ENCODE assay signal across 1 cellular context in genomic region chr7:22681852-22682657, GRCh38.
TF ChIP-seq lines count a peak whose summit lies in the region.

No MANE protein-coding gene starts in this region.

TF ChIP-seq in K562, 482 proteins besides CTCF, POLR2A, EP300 and RAD21 (continued from another document and continues in another):
- TF ChIP-seq KLF1 (tag; IDR thresholded peaks at IDR 0.05): peak; percentile 74; the same call in 1 of the 2 replicates
- TF ChIP-seq FOXK1 (CRISPR knock-in tag; IDR thresholded peaks at IDR 0.05; ENCODE audit: borderline replicate concordance): no peak
- TF ChIP-seq SP1 (CRISPR knock-in tag; IDR thresholded peaks at IDR 0.05): peak; percentile 45; the same call in 1 of the 2 replicates
- TF ChIP-seq POLR2AphosphoS2 (IDR thresholded peaks at IDR 0.05; ENCODE audit: low read length): no peak
- no peak for TF ChIP-seq STAT5B (CRISPR knock-in tag; IDR thresholded peaks at IDR 0.05)
- TF ChIP-seq CEBPG (CRISPR knock-in tag; IDR thresholded peaks at IDR 0.05): peak; percentile 95
- peak; percentile 98 to 99 for TF ChIP-seq CEBPG (tag; conservative IDR thresholded peaks at IDR 0.05 in 1 of 2, IDR thresholded peaks at IDR 0.05 in 1 of 2)
- TF ChIP-seq MEF2A (IDR thresholded peaks at IDR 0.05; ENCODE audit: control insufficient read depth, low read depth, low read length): no peak
- no peak for TF ChIP-seq TGIF2 (CRISPR knock-in tag; IDR thresholded peaks at IDR 0.05)
- TF ChIP-seq EHMT2 (IDR thresholded peaks at IDR 0.05): peak; percentile 86; the same call in 1 of the 2 replicates
- TF ChIP-seq HDAC1 (IDR thresholded peaks at IDR 0.05): peak in 1 of 2 experiments; percentile 71; a peak in 2 of 4 replicates
- TF ChIP-seq FOXK2 (conservative IDR thresholded peaks at IDR 0.05 in 1 of 2, IDR thresholded peaks at IDR 0.05 in 1 of 2; ENCODE audit: low read depth in 2 of 2): 0 out of 4 replicates have a peak, but pooled peaks of 1 of the 2 experiments have one; percentile 18
- TF ChIP-seq ZNF76 (CRISPR knock-in tag; IDR thresholded peaks at IDR 0.05; ENCODE audit: borderline replicate concordance): 0 out of 2 replicates have a peak, but pooled peaks have one; percentile 3
- TF ChIP-seq ZMIZ1 (IDR thresholded peaks at IDR 0.05; ENCODE audit: low read depth in 2 of 2, low read length in 2 of 2): 0 out of 4 replicates have a peak, but pooled peaks of 1 of the 2 experiments have one; percentile 15
- TF ChIP-seq MTA1 (IDR thresholded peaks at IDR 0.05; ENCODE audit: borderline replicate concordance): peak; percentile 81
- TF ChIP-seq, protein P1, sequence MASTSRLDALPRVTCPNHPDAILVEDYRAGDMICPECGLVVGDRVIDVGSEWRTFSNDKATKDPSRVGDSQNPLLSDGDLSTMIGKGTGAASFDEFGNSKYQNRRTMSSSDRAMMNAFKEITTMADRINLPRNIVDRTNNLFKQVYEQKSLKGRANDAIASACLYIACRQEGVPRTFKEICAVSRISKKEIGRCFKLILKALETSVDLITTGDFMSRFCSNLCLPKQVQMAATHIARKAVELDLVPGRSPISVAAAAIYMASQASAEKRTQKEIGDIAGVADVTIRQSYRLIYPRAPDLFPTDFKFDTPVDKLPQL (IDR thresholded peaks at IDR 0.05; ENCODE audit: extremely low read depth, insufficient read length): no peak
- 0 out of 2 replicates have a peak, but pooled peaks have one; percentile 43 for TF ChIP-seq CREB3 (tag; conservative IDR thresholded peaks at IDR 0.05; ENCODE audit: low read depth)
- peak; percentile 48; the same call in 1 of the 2 replicates for TF ChIP-seq TARDBP (IDR thresholded peaks at IDR 0.05)
- TF ChIP-seq HDAC2 (IDR thresholded peaks at IDR 0.05): peak; percentile 89; the same call in 1 of the 2 replicates
- peak; percentile 59; the same call in 1 of the 2 replicates for TF ChIP-seq MECOM (CRISPR knock-in tag; IDR thresholded peaks at IDR 0.05)
- peak; percentile 96 for TF ChIP-seq IRF9 (tag; IDR thresholded peaks at IDR 0.05)
- TF ChIP-seq, protein P2, sequence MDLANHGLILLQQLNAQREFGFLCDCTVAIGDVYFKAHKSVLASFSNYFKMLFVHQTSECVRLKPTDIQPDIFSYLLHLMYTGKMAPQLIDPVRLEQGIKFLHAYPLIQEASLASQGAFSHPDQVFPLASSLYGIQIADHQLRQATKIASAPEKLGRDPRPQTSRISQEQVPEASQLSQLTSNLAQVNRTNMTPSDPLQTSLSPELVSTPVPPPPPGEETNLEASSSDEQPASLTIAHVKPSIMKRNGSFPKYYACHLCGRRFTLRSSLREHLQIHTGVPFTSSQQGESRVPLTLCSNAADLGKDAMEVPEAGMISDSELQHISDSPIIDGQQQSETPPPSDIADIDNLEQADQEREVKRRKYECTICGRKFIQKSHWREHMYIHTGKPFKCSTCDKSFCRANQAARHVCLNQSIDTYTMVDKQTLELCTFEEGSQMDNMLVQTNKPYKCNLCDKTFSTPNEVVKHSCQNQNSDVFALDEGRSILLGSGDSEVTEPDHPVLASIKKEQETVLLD (IDR thresholded peaks at IDR 0.05): peak; percentile 41; the same call in 1 of the 2 replicates
- TF ChIP-seq, protein P3, sequence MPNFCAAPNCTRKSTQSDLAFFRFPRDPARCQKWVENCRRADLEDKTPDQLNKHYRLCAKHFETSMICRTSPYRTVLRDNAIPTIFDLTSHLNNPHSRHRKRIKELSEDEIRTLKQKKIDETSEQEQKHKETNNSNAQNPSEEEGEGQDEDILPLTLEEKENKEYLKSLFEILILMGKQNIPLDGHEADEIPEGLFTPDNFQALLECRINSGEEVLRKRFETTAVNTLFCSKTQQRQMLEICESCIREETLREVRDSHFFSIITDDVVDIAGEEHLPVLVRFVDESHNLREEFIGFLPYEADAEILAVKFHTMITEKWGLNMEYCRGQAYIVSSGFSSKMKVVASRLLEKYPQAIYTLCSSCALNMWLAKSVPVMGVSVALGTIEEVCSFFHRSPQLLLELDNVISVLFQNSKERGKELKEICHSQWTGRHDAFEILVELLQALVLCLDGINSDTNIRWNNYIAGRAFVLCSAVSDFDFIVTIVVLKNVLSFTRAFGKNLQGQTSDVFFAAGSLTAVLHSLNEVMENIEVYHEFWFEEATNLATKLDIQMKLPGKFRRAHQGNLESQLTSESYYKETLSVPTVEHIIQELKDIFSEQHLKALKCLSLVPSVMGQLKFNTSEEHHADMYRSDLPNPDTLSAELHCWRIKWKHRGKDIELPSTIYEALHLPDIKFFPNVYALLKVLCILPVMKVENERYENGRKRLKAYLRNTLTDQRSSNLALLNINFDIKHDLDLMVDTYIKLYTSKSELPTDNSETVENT (CRISPR knock-in tag; IDR thresholded peaks at IDR 0.05): 0 out of 2 replicates have a peak, but pooled peaks have one; percentile 21
- 0 out of 2 replicates have a peak, but pooled peaks have one; percentile 68 for TF ChIP-seq ZBTB17 (CRISPR knock-in tag; IDR thresholded peaks at IDR 0.05)
- TF ChIP-seq, protein P4, sequence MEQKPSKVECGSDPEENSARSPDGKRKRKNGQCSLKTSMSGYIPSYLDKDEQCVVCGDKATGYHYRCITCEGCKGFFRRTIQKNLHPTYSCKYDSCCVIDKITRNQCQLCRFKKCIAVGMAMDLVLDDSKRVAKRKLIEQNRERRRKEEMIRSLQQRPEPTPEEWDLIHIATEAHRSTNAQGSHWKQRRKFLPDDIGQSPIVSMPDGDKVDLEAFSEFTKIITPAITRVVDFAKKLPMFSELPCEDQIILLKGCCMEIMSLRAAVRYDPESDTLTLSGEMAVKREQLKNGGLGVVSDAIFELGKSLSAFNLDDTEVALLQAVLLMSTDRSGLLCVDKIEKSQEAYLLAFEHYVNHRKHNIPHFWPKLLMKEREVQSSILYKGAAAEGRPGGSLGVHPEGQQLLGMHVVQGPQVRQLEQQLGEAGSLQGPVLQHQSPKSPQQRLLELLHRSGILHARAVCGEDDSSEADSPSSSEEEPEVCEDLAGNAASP (IDR thresholded peaks at IDR 0.05): peak; percentile 62
- TF ChIP-seq ATF7 (IDR thresholded peaks at IDR 0.05): peak; percentile 93
- TF ChIP-seq CTBP1 (IDR thresholded peaks at IDR 0.05; ENCODE audit: borderline replicate concordance): peak; percentile 86
- peak; percentile 58; the same call in 1 of the 2 replicates for TF ChIP-seq PTTG1 (tag; IDR thresholded peaks at IDR 0.05; ENCODE audit: low read depth)
- no peak for TF ChIP-seq CBX3 (IDR thresholded peaks at IDR 0.05; ENCODE audit: borderline replicate concordance in 1 of 2, low read length in 2 of 2)
- TF ChIP-seq, protein P5, sequence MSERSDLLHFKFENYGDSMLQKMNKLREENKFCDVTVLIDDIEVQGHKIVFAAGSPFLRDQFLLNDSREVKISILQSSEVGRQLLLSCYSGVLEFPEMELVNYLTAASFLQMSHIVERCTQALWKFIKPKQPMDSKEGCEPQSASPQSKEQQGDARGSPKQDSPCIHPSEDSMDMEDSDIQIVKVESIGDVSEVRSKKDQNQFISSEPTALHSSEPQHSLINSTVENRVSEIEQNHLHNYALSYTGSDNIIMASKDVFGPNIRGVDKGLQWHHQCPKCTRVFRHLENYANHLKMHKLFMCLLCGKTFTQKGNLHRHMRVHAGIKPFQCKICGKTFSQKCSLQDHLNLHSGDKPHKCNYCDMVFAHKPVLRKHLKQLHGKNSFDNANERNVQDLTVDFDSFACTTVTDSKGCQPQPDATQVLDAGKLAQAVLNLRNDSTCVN (CRISPR knock-in tag; IDR thresholded peaks at IDR 0.05): peak; percentile 21; the same call in 1 of the 2 replicates
- TF ChIP-seq ZSCAN32 (CRISPR knock-in tag; IDR thresholded peaks at IDR 0.05): peak; percentile 74
- TF ChIP-seq GMEB1 (CRISPR knock-in tag; IDR thresholded peaks at IDR 0.05): peak; percentile 16; the same call in 1 of the 2 replicates
- peak; percentile 24; the same call in 1 of the 2 replicates for TF ChIP-seq GTF2E2 (tag; IDR thresholded peaks at IDR 0.05)
- peak; percentile 75 for TF ChIP-seq OTX1 (CRISPR knock-in tag; IDR thresholded peaks at IDR 0.05)
- TF ChIP-seq FOSL1 (tag; conservative IDR thresholded peaks at IDR 0.05): peak; percentile 89
- no peak for TF ChIP-seq PHB (CRISPR knock-in tag; IDR thresholded peaks at IDR 0.05)
- TF ChIP-seq TCFL5 (CRISPR knock-in tag; conservative IDR thresholded peaks at IDR 0.05): no peak
- TF ChIP-seq ATF1 (CRISPR knock-in tag; IDR thresholded peaks at IDR 0.05): no peak
- peak; percentile 52; the same call in 1 of the 2 replicates for TF ChIP-seq ATF1 (tag; IDR thresholded peaks at IDR 0.05)
- peak; percentile 46 for TF ChIP-seq ZNF239 (CRISPR knock-in tag; IDR thresholded peaks at IDR 0.05)
- no peak for TF ChIP-seq THRAP3 (IDR thresholded peaks at IDR 0.05; ENCODE audit: borderline replicate concordance)
- TF ChIP-seq KDM5B (IDR thresholded peaks at IDR 0.05; ENCODE audit: insufficient replicate concordance, low read depth, low read length): no peak
- TF ChIP-seq HDAC3 (IDR thresholded peaks at IDR 0.05; ENCODE audit: borderline replicate concordance, partially characterized antibody): peak; percentile 63
- peak; percentile 17; the same call in 1 of the 2 replicates for TF ChIP-seq ZNF668 (CRISPR knock-in tag; IDR thresholded peaks at IDR 0.05)
- TF ChIP-seq LEF1 (IDR thresholded peaks at IDR 0.05): peak; percentile 59
- TF ChIP-seq ILF3 (IDR thresholded peaks at IDR 0.05; ENCODE audit: borderline replicate concordance): no peak
- TF ChIP-seq ZNF311 (CRISPR knock-in tag; IDR thresholded peaks at IDR 0.05): peak; percentile 68
- TF ChIP-seq ZNF175 (CRISPR knock-in tag; IDR thresholded peaks at IDR 0.05; ENCODE audit: low read depth): peak; percentile 43; the same call in 1 of the 2 replicates
- TF ChIP-seq KLF16 (IDR thresholded peaks at IDR 0.05): 0 out of 2 replicates have a peak, but pooled peaks have one; percentile 19
- TF ChIP-seq, protein P6, sequence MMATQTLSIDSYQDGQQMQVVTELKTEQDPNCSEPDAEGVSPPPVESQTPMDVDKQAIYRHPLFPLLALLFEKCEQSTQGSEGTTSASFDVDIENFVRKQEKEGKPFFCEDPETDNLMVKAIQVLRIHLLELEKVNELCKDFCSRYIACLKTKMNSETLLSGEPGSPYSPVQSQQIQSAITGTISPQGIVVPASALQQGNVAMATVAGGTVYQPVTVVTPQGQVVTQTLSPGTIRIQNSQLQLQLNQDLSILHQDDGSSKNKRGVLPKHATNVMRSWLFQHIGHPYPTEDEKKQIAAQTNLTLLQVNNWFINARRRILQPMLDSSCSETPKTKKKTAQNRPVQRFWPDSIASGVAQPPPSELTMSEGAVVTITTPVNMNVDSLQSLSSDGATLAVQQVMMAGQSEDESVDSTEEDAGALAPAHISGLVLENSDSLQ (IDR thresholded peaks at IDR 0.05): peak; percentile 45; the same call in 1 of the 2 replicates
- peak; percentile 62 for TF ChIP-seq ZNF79 (CRISPR knock-in tag; IDR thresholded peaks at IDR 0.05; ENCODE audit: low read depth)
- no peak for TF ChIP-seq ZNF695 (CRISPR knock-in tag; IDR thresholded peaks at IDR 0.05)
- 0 out of 2 replicates have a peak, but pooled peaks have one; percentile 11 for TF ChIP-seq SMAD3 (CRISPR knock-in tag; conservative IDR thresholded peaks at IDR 0.05)
- TF ChIP-seq HMGN3 (IDR thresholded peaks at IDR 0.05; ENCODE audit: borderline replicate concordance, extremely low read depth, insufficient read length, low read depth, low read length): no peak
- TF ChIP-seq KDM1A (IDR thresholded peaks at IDR 0.05): peak in 1 of 2 experiments; percentile 41; a peak in 2 of 4 replicates
- peak; percentile 84 for TF ChIP-seq ETV5 (CRISPR knock-in tag; IDR thresholded peaks at IDR 0.05; ENCODE audit: low read depth)
- TF ChIP-seq ZFPM2 (CRISPR knock-in tag; IDR thresholded peaks at IDR 0.05): no peak
